7 cellular contexts compared by ENCODE assay signal in genomic region chr16:73048292-73049050, GRCh38. TPM values are rescaled to one million over a fixed set of nuclear protein-coding genes. Genes with fewer than 3 reads are reported as not detected.
DNase-seq lines count a peak whose midpoint lies in the region; ATAC-seq and TF ChIP-seq lines count a peak whose summit lies in the region.

No MANE protein-coding gene starts in this region.

- TF ChIP-seq CTCF in uterus (IDR thresholded peaks at IDR 0.05) = peak in 1 of 4 experiments; percentile 38

- peaks cover 15% of the 10 kb centered on the region for H3K4me1 Mint-ChIP-seq in memory B cell

- H3K4me1 ChIP-seq in HUES48 (ENCODE audit: control insufficient read depth, insufficient read depth, low read length) (peaks cover 76% of the 10 kb centered on the region), uterus (peaks cover 6 to 20% of the 10 kb centered on the region in 2 donors)

- ATAC-seq in GM19025 (IDR thresholded peaks at IDR 0.05; ENCODE audit: low read depth, unreplicated experiment) (peak; percentile 8), memory B cell (ENCODE audit: low read depth) (no peak), GM19467 (IDR thresholded peaks at IDR 0.05; ENCODE audit: unreplicated experiment) (no peak)

- H3K27me3 Mint-ChIP-seq in memory B cell = no peaks in the 10 kb centered on the region

- intact Hi-C loops in uterus (cut with DNase I; ENCODE audit: low total_unique reads) = no loop called here

- H3K4me3 Mint-ChIP-seq in memory B cell = peak overlapping the region; percentile 85

- H3K9me3 Mint-ChIP-seq in memory B cell = no peaks in the 10 kb centered on the region

- peak overlapping the region; percentile 18 for H3K27ac Mint-ChIP-seq in memory B cell

- H3K36me3 ChIP-seq in HUES48 (ENCODE audit: control insufficient read depth, insufficient read depth, low read length) = no peaks in the 10 kb centered on the region
- H3K36me3 ChIP-seq in uterus = no peaks in the 10 kb centered on the region

- H3K4me3 ChIP-seq in HUES48 (ENCODE audit: low read depth, low read length) (peak overlapping the region; percentile 67), uterus (peak overlapping the region; percentile 76 to 92)

- no peak overlapping the region for H3K9ac ChIP-seq in HUES48 (ENCODE audit: low read depth, low read length)

- DNase-seq in memory B cell (ENCODE audit: low spot score in 2 of 2) = no peak
- DNase-seq in uterus = peak in 1 of 2 donors; percentile 60
- no peak for DNase-seq in erythroblast (lab: John Stamatoyannopoulos, UW)

- H3K9me3 ChIP-seq in HUES48 (ENCODE audit: control insufficient read depth, insufficient read depth, low read length) (no peaks in the 10 kb centered on the region), uterus (no peaks in the 10 kb centered on the region)

- TF ChIP-seq POLR2A in uterus (IDR thresholded peaks at IDR 0.05) (peak in 1 of 2 donors; percentile 17), erythroblast (IDR thresholded peaks at IDR 0.05; ENCODE audit: low read length) (no peak)

- no peak overlapping the region for H3K27ac ChIP-seq in HUES48 (ENCODE audit: low read depth, low read length)
- H3K27ac ChIP-seq in cingulate gyrus (ENCODE audit: low read depth, low read length) = peak overlapping the region; percentile 88
- peak overlapping the region; percentile 99 for H3K27ac ChIP-seq in uterus

- H3K36me3 Mint-ChIP-seq in memory B cell = no peaks in the 10 kb centered on the region

- H3K27me3 ChIP-seq in HUES48 (ENCODE audit: control insufficient read depth, insufficient read depth, low read length) (peaks cover 97% of the 10 kb centered on the region), uterus (no peaks in the 10 kb centered on the region)

RNA-seq across cellular contexts. Expression of gene ZFHX3, which starts 0.5 kb away (rescaled TPM):
- 10 to 100 TPM in 3 of 4 donors, 1 to 10 TPM in 1; 9.1 to 34.0 (median 12.0) TPM for total RNA-seq in uterus
